Comparison of ENCODE assay signal across 1 cellular context in the genomic region with DNA sequence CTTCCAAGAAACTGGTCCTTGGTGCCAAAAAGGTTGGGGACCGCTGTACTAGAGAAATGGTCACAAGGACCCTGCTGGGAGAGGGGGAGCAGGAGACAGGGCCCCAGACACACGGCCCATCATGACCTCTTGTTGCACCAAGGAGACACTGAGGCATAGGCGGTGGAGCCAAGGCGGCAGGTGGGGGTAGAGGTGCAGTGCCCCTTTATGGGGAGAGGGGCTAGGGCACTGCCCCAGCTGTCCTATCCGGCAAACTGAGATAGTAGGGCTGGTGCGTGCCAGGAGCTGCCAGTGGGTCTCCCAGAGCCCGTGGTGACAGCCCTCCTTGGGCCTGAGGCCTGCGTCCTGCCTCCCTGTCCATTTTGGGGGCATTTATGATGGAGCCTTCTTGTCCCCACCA.
TF ChIP-seq lines count a peak whose summit lies in the region.

No MANE protein-coding gene starts in this region.

TF ChIP-seq in HepG2, 621 proteins besides CTCF, POLR2A, EP300 and RAD21:
- TF ChIP-seq ZNF878 (CRISPR knock-in tag; IDR thresholded peaks at IDR 0.05) (no peak), MYPOP (CRISPR knock-in tag; IDR thresholded peaks at IDR 0.05) (no peak), ZNF790 (CRISPR knock-in tag; IDR thresholded peaks at IDR 0.05; ENCODE audit: borderline replicate concordance) (no peak), ZNF362 (CRISPR knock-in tag; IDR thresholded peaks at IDR 0.05; ENCODE audit: borderline replicate concordance) (no peak), MED1 (CRISPR knock-in tag; IDR thresholded peaks at IDR 0.05) (no peak), IRF9 (CRISPR knock-in tag; IDR thresholded peaks at IDR 0.05; ENCODE audit: borderline replicate concordance) (no peak), CSRNP2 (CRISPR knock-in tag; conservative IDR thresholded peaks at IDR 0.05; ENCODE audit: low read depth) (no peak), HNF4A (CRISPR knock-in tag; IDR thresholded peaks at IDR 0.05) (no peak), SALL1 (CRISPR knock-in tag; IDR thresholded peaks at IDR 0.05) (no peak), PAWR (CRISPR knock-in tag; IDR thresholded peaks at IDR 0.05; ENCODE audit: borderline replicate concordance) (no peak), SRSF1 (optimal IDR thresholded peaks at IDR 0.05; ENCODE audit: low read depth, low read length) (no peak)
